Comparison of ENCODE assay signal across 8 cellular contexts in genomic region chr16:11497329-11497805, GRCh38.
DNase-seq lines count a peak whose midpoint lies in the region; ATAC-seq and TF ChIP-seq lines count a peak whose summit lies in the region.

No MANE protein-coding gene starts in this region.

- H2AFZ ChIP-seq in neuronal stem cell (ENCODE audit: low read length), result peak overlapping the region; percentile 82

- H3K18ac ChIP-seq in neuronal stem cell (ENCODE audit: low read length), result peak overlapping the region; percentile 95

- H4K91ac ChIP-seq in neuronal stem cell (ENCODE audit: low read depth, low read length, poor library complexity), result no peak overlapping the region

- peak overlapping the region; percentile 72 for H3K27ac ChIP-seq in neuronal stem cell (replicated peaks; ENCODE audit: low read length)

- H3K27me3 ChIP-seq in neuronal stem cell (ENCODE audit: control insufficient read depth in 3 of 3, insufficient read depth in 3 of 3, low read depth in 1 of 3, low read length in 3 of 3), result no peaks in the 10 kb centered on the region

- CTCF ChIA-PET in activated CD8-positive, alpha-beta T cell treated with anti-CD3 and anti-CD28 coated beads for 36 hours (lab: Charles Lee), result interaction anchor here (1.8 kb wide), 1 partner anchor 35 kb away, joined by 9 read pairs; no protein-coding TSS in a partner anchor

- H2BK5ac ChIP-seq in neuronal stem cell (ENCODE audit: low read length), result peak overlapping the region; percentile 79

- no peak overlapping the region for H4K8ac ChIP-seq in neuronal stem cell (ENCODE audit: low read depth, low read length)

- H3K14ac ChIP-seq in neuronal stem cell (ENCODE audit: low read length), result peak overlapping the region; percentile 3

- H3K4me2 ChIP-seq in neuronal stem cell (ENCODE audit: insufficient read depth, low read length, poor library complexity, severe bottlenecking), result no peak overlapping the region

- H3K4me3 ChIP-seq in neuronal stem cell (ENCODE audit: low read length in 2 of 2), result no peak overlapping the region

- H2AK5ac ChIP-seq in neuronal stem cell (ENCODE audit: low read depth, low read length), result peak overlapping the region; percentile 67

- peaks cover 0 to 4% of the 10 kb centered on the region in 2 donors for H3K9me3 ChIP-seq in neuronal stem cell (replicated peaks in 1 of 2; ENCODE audit: control insufficient read depth in 2 of 2, insufficient read depth in 1 of 2, low read depth in 1 of 2, low read length in 2 of 2)

- no peaks in the 10 kb centered on the region for H3K79me1 ChIP-seq in neuronal stem cell (ENCODE audit: low read depth, low read length)

- intact Hi-C loops in activated CD8-positive, alpha-beta T cell treated with anti-CD3 and anti-CD28 coated beads for 36 hours (cut with micrococcal nuclease), result no loop called here

- no peak overlapping the region for H2BK120ac ChIP-seq in neuronal stem cell (ENCODE audit: low read depth, low read length)

- peak; percentile 36 to 43 for ATAC-seq in activated T-cell treated with anti-CD3 and anti-CD28 coated beads, Interleukin-2, amount 50 U/mL, for 72 hours (replicated peaks in 1 of 2)
- ATAC-seq in activated CD8-positive, alpha-beta T cell treated with anti-CD3 and anti-CD28 coated beads for 36 hours, result peak; percentile 38
- ATAC-seq in HG02973 (IDR thresholded peaks at IDR 0.05; ENCODE audit: unreplicated experiment), result no peak

- no peak for TF ChIP-seq CTCF in activated CD8-positive, alpha-beta T cell treated with anti-CD3 and anti-CD28 coated beads for 36 hours (IDR thresholded peaks at IDR 0.05)

- peak overlapping the region in 1 of 2 donors; percentile 13 for H3K4me3 Mint-ChIP-seq in activated T-cell treated with anti-CD3 and anti-CD28 coated beads, Interleukin-2, amount 50 U/mL, for 72 hours
- no peak overlapping the region for H3K4me3 Mint-ChIP-seq in activated CD8-positive, alpha-beta T cell treated with anti-CD3 and anti-CD28 coated beads for 36 hours

- H2BK12ac ChIP-seq in neuronal stem cell (ENCODE audit: low read length), result peak overlapping the region; percentile 91

- peaks cover 30% of the 10 kb centered on the region for H3K4me1 Mint-ChIP-seq in activated T-cell treated with anti-CD3 and anti-CD28 coated beads, Interleukin-2, amount 50 U/mL, for 72 hours (ENCODE audit: low read depth)
- H3K4me1 Mint-ChIP-seq in activated CD8-positive, alpha-beta T cell treated with anti-CD3 and anti-CD28 coated beads for 36 hours (ENCODE audit: low read depth), result peaks cover 35% of the 10 kb centered on the region

- H3K36me3 Mint-ChIP-seq in activated T-cell treated with anti-CD3 and anti-CD28 coated beads, Interleukin-2, amount 50 U/mL, for 72 hours (ENCODE audit: insufficient read depth in 2 of 2), result no peaks in the 10 kb centered on the region
- no peaks in the 10 kb centered on the region for H3K36me3 Mint-ChIP-seq in activated CD8-positive, alpha-beta T cell treated with anti-CD3 and anti-CD28 coated beads for 36 hours (ENCODE audit: low read depth)

- no peaks in the 10 kb centered on the region for H3K9me3 Mint-ChIP-seq in activated T-cell treated with anti-CD3 and anti-CD28 coated beads, Interleukin-2, amount 50 U/mL, for 72 hours
- no peaks in the 10 kb centered on the region for H3K9me3 Mint-ChIP-seq in activated CD8-positive, alpha-beta T cell treated with anti-CD3 and anti-CD28 coated beads for 36 hours

- H3K36me3 ChIP-seq in neuronal stem cell (replicated peaks in 1 of 2; ENCODE audit: control insufficient read depth in 2 of 2, insufficient read depth in 2 of 2, low read length in 2 of 2), result no peaks in the 10 kb centered on the region

- no peaks in the 10 kb centered on the region for H3K27me3 Mint-ChIP-seq in activated T-cell treated with anti-CD3 and anti-CD28 coated beads, Interleukin-2, amount 50 U/mL, for 72 hours (ENCODE audit: low read depth)
- H3K27me3 Mint-ChIP-seq in activated CD8-positive, alpha-beta T cell treated with anti-CD3 and anti-CD28 coated beads for 36 hours, result no peaks in the 10 kb centered on the region

- H3K9ac ChIP-seq in neuronal stem cell (ENCODE audit: low read depth, low read length, poor library complexity), result no peak overlapping the region

- no peak overlapping the region for H3K23ac ChIP-seq in neuronal stem cell (ENCODE audit: low read depth, low read length, poor library complexity)

- H3K4me1 ChIP-seq in neuronal stem cell (ENCODE audit: control insufficient read depth in 2 of 2, insufficient read depth in 1 of 2, low read depth in 1 of 2, low read length in 2 of 2), result peaks cover 23 to 26% of the 10 kb centered on the region in 2 donors

- WGBS in neuronal stem cell (ENCODE audit: extremely low coverage in 2 of 2, insufficient read length in 2 of 2, insufficient replicate concordance in 1 of 2), 2 donors, result no CpG with 5 or more reads among the region's 10 CpGs

- H3K4ac ChIP-seq in neuronal stem cell (ENCODE audit: low read length), result peak overlapping the region; percentile 26

- H3K27ac Mint-ChIP-seq in activated T-cell treated with anti-CD3 and anti-CD28 coated beads, Interleukin-2, amount 50 U/mL, for 72 hours, result peak overlapping the region; percentile 36
- H3K27ac Mint-ChIP-seq in activated CD8-positive, alpha-beta T cell treated with anti-CD3 and anti-CD28 coated beads for 36 hours, result peak overlapping the region; percentile 88

- peak; percentile 27 to 31 for DNase-seq in activated T-cell treated with anti-CD3 and anti-CD28 coated beads, Interleukin-2, amount 50 U/mL, for 72 hours
- DNase-seq in activated T-cell treated with anti-CD3 and anti-CD28 coated beads, Interleukin-2, amount 50 U/mL, for 1 hour, result no peak
- DNase-seq in NCI-H2107 treated with DMSO at 0.1 percent for 48 hours (lab: John Stamatoyannopoulos, UW; ENCODE audit: unreplicated experiment) (peak; percentile 27), foreskin melanocyte (peak; percentile 79), neuronal stem cell (ENCODE audit: low spot score) (no peak), AML-193 (lab: John Stamatoyannopoulos, UW) (no peak)
- DNase-seq in activated CD8-positive, alpha-beta T cell treated with anti-CD3 and anti-CD28 coated beads for 36 hours, result peak; percentile 48

- H2BK15ac ChIP-seq in neuronal stem cell (ENCODE audit: low read length), result peak overlapping the region; percentile 77

- POLR2A ChIA-PET in activated CD8-positive, alpha-beta T cell treated with anti-CD3 and anti-CD28 coated beads for 36 hours (lab: Charles Lee), result no interaction called here

Comparison
In these comparisons a context has a peak if more than half of its experiments do, and no peak if none do; other contexts are left out.
1. DNase-seq: peak in activated T-cell treated with anti-CD3 and anti-CD28 coated beads, Interleukin-2, amount 50 U/mL, for 72 hours (2 of 2), NCI-H2107 treated with DMSO at 0.1 percent for 48 hours (single experiment), activated CD8-positive, alpha-beta T cell treated with anti-CD3 and anti-CD28 coated beads for 36 hours (single experiment) and foreskin melanocyte (single experiment); none in activated T-cell treated with anti-CD3 and anti-CD28 coated beads, Interleukin-2, amount 50 U/mL, for 1 hour (single experiment), neuronal stem cell (single experiment) and AML-193 (0 of 2).